In the genomic region with DNA sequence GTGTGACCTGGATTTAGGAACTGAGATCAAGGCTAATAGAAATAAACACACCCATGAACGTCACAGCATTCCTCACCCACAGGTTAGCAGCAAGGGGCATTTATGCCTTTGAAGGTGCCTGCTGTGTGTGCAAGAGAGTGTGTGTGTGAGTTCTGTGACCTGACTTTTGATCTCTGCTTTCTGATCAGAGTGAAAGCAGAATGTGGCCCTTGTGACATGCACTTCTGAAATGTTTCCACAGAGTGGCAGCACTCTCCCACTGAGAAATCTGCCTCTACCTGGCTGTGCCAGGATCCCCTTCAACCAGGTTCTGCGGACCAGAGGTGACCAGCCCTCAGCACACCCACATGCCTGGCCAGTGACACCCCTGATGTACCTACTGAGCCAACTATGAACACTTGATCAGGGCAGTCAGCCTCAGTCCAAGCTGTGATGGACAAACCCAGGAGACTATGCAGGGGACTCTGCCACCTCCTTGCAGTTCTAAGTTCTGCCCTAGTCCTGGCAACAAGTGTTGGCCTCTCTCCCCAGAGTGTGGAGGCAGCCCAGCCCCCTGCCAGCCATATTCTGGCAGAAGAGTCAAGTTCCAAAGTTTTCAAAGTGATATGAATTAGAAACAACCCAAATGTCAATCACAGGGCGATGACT, we compare ENCODE assay signal across 8 cellular contexts.
DNase-seq lines count a peak whose midpoint lies in the region; ATAC-seq lines count a peak whose summit lies in the region.

No MANE protein-coding gene starts in this region.

- H3K9me3 Mint-ChIP-seq in activated naive CD8-positive, alpha-beta T cell treated with anti-CD3 and anti-CD28 coated beads, Interleukin-2, amount 50 U/mL, for 24 hours = no peaks in the 10 kb centered on the region

- H3K27ac Mint-ChIP-seq in activated naive CD8-positive, alpha-beta T cell treated with anti-CD3 and anti-CD28 coated beads, Interleukin-2, amount 50 U/mL, for 24 hours = no peak overlapping the region

- no peak overlapping the region for H3K4me3 Mint-ChIP-seq in activated naive CD8-positive, alpha-beta T cell treated with anti-CD3 and anti-CD28 coated beads, Interleukin-2, amount 50 U/mL, for 24 hours

- H3K27me3 Mint-ChIP-seq in activated naive CD8-positive, alpha-beta T cell treated with anti-CD3 and anti-CD28 coated beads, Interleukin-2, amount 50 U/mL, for 24 hours = peaks cover 39% of the 10 kb centered on the region

- H3K36me3 Mint-ChIP-seq in activated naive CD8-positive, alpha-beta T cell treated with anti-CD3 and anti-CD28 coated beads, Interleukin-2, amount 50 U/mL, for 24 hours (ENCODE audit: low read depth) = no peaks in the 10 kb centered on the region

- peak; percentile 24 for DNase-seq in stimulated activated CD4-positive, alpha-beta T cell treated with anti-CD3 and anti-CD28 coated beads, Interleukin-1b, Interleukin-23, amount 100 ng/mL, for 48 hours
- DNase-seq in stimulated activated CD4-positive, alpha-beta T cell treated with anti-CD3 and anti-CD28 coated beads, Interleukin-4, amount 100 ng/mL, for 1 hour = no peak
- peak; percentile 31 for DNase-seq in NCI-H345 (lab: John Stamatoyannopoulos, UW)
- peak; percentile 30 for DNase-seq in activated naive CD8-positive, alpha-beta T cell treated with anti-CD3 and anti-CD28 coated beads, Interleukin-2, amount 50 U/mL, for 24 hours
- DNase-seq in iPS-NIHi7 (ENCODE audit: extremely low spot score) = peak; percentile 75
- DNase-seq in superior temporal gyrus (ENCODE audit: extremely low spot score) = peak; percentile 55
- DNase-seq in effector CD8-positive, alpha-beta T cell (lab: John Stamatoyannopoulos, UW) = no peak

- ATAC-seq in HG02642 (IDR thresholded peaks at IDR 0.05; ENCODE audit: poor library complexity, unreplicated experiment) = peak; percentile 51
- ATAC-seq in activated naive CD8-positive, alpha-beta T cell treated with anti-CD3 and anti-CD28 coated beads, Interleukin-2, amount 50 U/mL, for 24 hours = peak; percentile 63

- no peaks in the 10 kb centered on the region for H3K4me1 Mint-ChIP-seq in activated naive CD8-positive, alpha-beta T cell treated with anti-CD3 and anti-CD28 coated beads, Interleukin-2, amount 50 U/mL, for 24 hours

Comparison
In these comparisons a context has a peak if more than half of its experiments do, and no peak if none do; other contexts are left out.
1. DNase-seq: peak in stimulated activated CD4-positive, alpha-beta T cell treated with anti-CD3 and anti-CD28 coated beads, Interleukin-1b, Interleukin-23, amount 100 ng/mL, for 48 hours (single experiment), NCI-H345 (single experiment), activated naive CD8-positive, alpha-beta T cell treated with anti-CD3 and anti-CD28 coated beads, Interleukin-2, amount 50 U/mL, for 24 hours (single experiment), iPS-NIHi7 (single experiment) and superior temporal gyrus (single experiment); none in stimulated activated CD4-positive, alpha-beta T cell treated with anti-CD3 and anti-CD28 coated beads, Interleukin-4, amount 100 ng/mL, for 1 hour (single experiment) and effector CD8-positive, alpha-beta T cell (single experiment).